Comparison of ENCODE assay signal across 9 cellular contexts in genomic region chrX:47135650-47136049, GRCh38. TPM values are rescaled to one million over a fixed set of nuclear protein-coding genes. Genes with fewer than 3 reads are reported as not detected.
DNase-seq lines count a peak whose midpoint lies in the region; ATAC-seq and TF ChIP-seq lines count a peak whose summit lies in the region.
"Not testable (repeated sequence)": the region's sequence is repeated elsewhere in the genome, so short reads cannot be mapped to it uniquely, and the experiment has no call there.
"Had no signal": no experiment of that assay in that cellular context is flagged by ENCODE, and none has a peak within 500 bp of the region (broad histone marks: within the 10 kb centered on the region; RNA-seq: fewer than 3 reads in every experiment).

No MANE protein-coding gene starts in this region.

- H3K27ac Mint-ChIP-seq in HFFc6, result not testable (repeated sequence)

- DNase-seq in Caki2 (ENCODE audit: low read depth) (peak; percentile 36), HFFc6 (peak; percentile 25), NCI-H226 (peak; percentile 6), adrenal gland (peak; percentile 51 to 75 (median 70)), epithelial cell of esophagus (ENCODE audit: low read depth) (peak; percentile 45), mucosa of descending colon (peak in 1 of 3 donors; percentile 20), stomach (peak; percentile 32)
- not testable (repeated sequence) for DNase-seq in left ventricle myocardium inferior

- not testable (repeated sequence) for H3K36me3 ChIP-seq in adrenal gland (replicated peaks in 1 of 2); left ventricle myocardium inferior; mucosa of descending colon (ENCODE audit: low read depth)
- H3K36me3 ChIP-seq in stomach, result peaks cover 0 to 11% (median 4%) of the 10 kb centered on the region in 4 donors

- H3K36me3 Mint-ChIP-seq in HFFc6 (ENCODE audit: low read depth), result not testable (repeated sequence)

- not testable (repeated sequence) for H3K4me1 Mint-ChIP-seq in HFFc6 (ENCODE audit: low read depth)

- not testable (repeated sequence) for H3K4me3 ChIP-seq in adrenal gland; epithelial cell of esophagus (ENCODE audit: low read length); left ventricle myocardium inferior; mucosa of descending colon; stomach

- H3K4me3 Mint-ChIP-seq in HFFc6, result not testable (repeated sequence)

- intact Hi-C loops in adrenal gland (cut with DNase I); left ventricle myocardium inferior (cut with micrococcal nuclease); mucosa of descending colon (cut with DNase I, micrococcal nuclease); stomach (cut with DNase I; ENCODE audit: low total_unique reads): not testable (repeated sequence)

- 51 to 80% (median 54%) methylated on average over 1 to 5 of the region's 5 CpGs for WGBS in adrenal gland, 4 donors
- 48 to 72% (median 56%) methylated on average over 5 of the region's 5 CpGs for WGBS in stomach, 5 donors

- in situ Hi-C loops in Caki2 (cut with HindIII; ENCODE audit: low pct_unique_long_range_greater_than_20kb, low sequenced_read_pairs), result not testable (repeated sequence)

- not testable (repeated sequence) for H3K9me3 ChIP-seq in adrenal gland (replicated peaks in 1 of 3); left ventricle myocardium inferior (replicated peaks); mucosa of descending colon; stomach

- TF ChIP-seq CTCF in HFFc6 (IDR thresholded peaks at IDR 0.05); adrenal gland (IDR thresholded peaks at IDR 0.05); epithelial cell of esophagus (IDR thresholded peaks at IDR 0.05; ENCODE audit: insufficient read depth, low read depth, low read length, missing control alignments); left ventricle myocardium inferior (IDR thresholded peaks at IDR 0.05; ENCODE audit: borderline replicate concordance); mucosa of descending colon (IDR thresholded peaks at IDR 0.05); stomach (IDR thresholded peaks at IDR 0.05): not testable (repeated sequence)

- TF ChIP-seq POLR2A in adrenal gland (IDR thresholded peaks at IDR 0.05); stomach (IDR thresholded peaks at IDR 0.05): not testable (repeated sequence)

- ATAC-seq in mucosa of descending colon, result peak; percentile 71

- H3K4me1 ChIP-seq in adrenal gland (replicated peaks in 1 of 2), result peaks cover 6 to 10% of the 10 kb centered on the region in 2 donors
- H3K4me1 ChIP-seq in left ventricle myocardium inferior; mucosa of descending colon (ENCODE audit: low read depth); stomach: not testable (repeated sequence)

- TF ChIP-seq EP300 in stomach (IDR thresholded peaks at IDR 0.05), result not testable (repeated sequence)

- H3K27me3 Mint-ChIP-seq in HFFc6 (ENCODE audit: insufficient read depth), result not testable (repeated sequence)

- not testable (repeated sequence) for H3K27me3 ChIP-seq in adrenal gland; left ventricle myocardium inferior (ENCODE audit: low read depth); stomach

- H3K27ac ChIP-seq in adrenal gland (peak overlapping the region in 2 of 5 donors; percentile 16 to 34), left ventricle myocardium inferior (replicated peaks) (peak overlapping the region; percentile 5)
- not testable (repeated sequence) for H3K27ac ChIP-seq in stomach

- H3K9me3 Mint-ChIP-seq in HFFc6, result not testable (repeated sequence)

RNA-seq across cellular contexts. Expression of gene NDUFB11, which starts 8.9 kb away (rescaled TPM):
- 92.9 and 154 TPM in 2 replicates for total RNA-seq in Caki2 (2014; rRNA removed; shearing (Covaris generic); ENCODE audit: low replicate concordance)
- total RNA-seq in HFFc6 (2021; fragmentation: NEBNext Ultra II Directional; extraction: Animal tissue kit (Norgen Biotek cat#: 25700)), result 10 to 100 TPM; 80.0 to 88.8 (median 84.4) TPM
- total RNA-seq in adrenal gland (100 to 1,000 TPM in 7 of 8 donors, 10 to 100 TPM in 1; 77.0 to 159 (median 153) TPM), left ventricle myocardium inferior (171 TPM), mucosa of descending colon (10 to 100 TPM; 57.6 to 72.2 (median 71.6) TPM), stomach (100 to 1,000 TPM in 3 of 5 donors, 10 to 100 TPM in 2; 45.3 to 408 (median 196) TPM)
- polyA plus RNA-seq in adrenal gland (100 to 1,000 TPM in 1 of 3 donors, 10 to 100 TPM in 2; 49.6 to 110 (median 70.0) TPM), stomach (10 to 100 TPM; 86.0 to 97.7 (median 90.8) TPM)

RNA-seq across cellular contexts. Expression of gene RBM10, which starts 9.4 kb away (rescaled TPM):
- total RNA-seq in Caki2 (2014; rRNA removed; shearing (Covaris generic); ENCODE audit: low replicate concordance), result 27.4 and 38.0 TPM in 2 replicates
- 10 to 100 TPM; 38.8 to 44.3 (median 41.7) TPM for total RNA-seq in HFFc6 (2021; fragmentation: NEBNext Ultra II Directional; extraction: Animal tissue kit (Norgen Biotek cat#: 25700))
- total RNA-seq in adrenal gland (10 to 100 TPM; 27.7 to 54.8 (median 36.3) TPM), left ventricle myocardium inferior (27.8 TPM), mucosa of descending colon (10 to 100 TPM; 35.2 to 40.2 (median 37.7) TPM), stomach (10 to 100 TPM in 4 of 5 donors, 1 to 10 TPM in 1; 1.8 to 51.3 (median 26.8) TPM)
- polyA plus RNA-seq in adrenal gland (10 to 100 TPM; 35.2 to 75.9 (median 47.8) TPM), stomach (10 to 100 TPM; 21.2 to 28.4 (median 22.9) TPM)

RNA-seq across cellular contexts. Expression of gene RGN, which starts 57.4 kb away (rescaled TPM):
- total RNA-seq in Caki2 (2014; rRNA removed; shearing (Covaris generic); ENCODE audit: low replicate concordance), result not detected in 2 replicates
- 1 to 10 TPM in 2 of 6 experiments, under 1 TPM in 4; 0.46 to 2.5 (median 0.67) TPM for total RNA-seq in HFFc6 (2021; fragmentation: NEBNext Ultra II Directional; extraction: Animal tissue kit (Norgen Biotek cat#: 25700))
- total RNA-seq in adrenal gland (100 to 1,000 TPM; 149 to 362 (median 271) TPM), left ventricle myocardium inferior (18.8 TPM), mucosa of descending colon (1 to 10 TPM in 1 of 3 donors, under 1 TPM in 2; 0.58 to 5.5 (median 0.67) TPM), stomach (10 to 100 TPM in 1 of 5 donors, 1 to 10 TPM in 3, not detected in 1; 1.3 to 15.1 (median 2.9) TPM)
- polyA plus RNA-seq in adrenal gland (100 to 1,000 TPM; 188 to 487 (median 273) TPM), stomach (10 to 100 TPM in 2 of 3 donors, 1 to 10 TPM in 1; 6.8 to 12.5 (median 11.0) TPM)
- total RNA-seq: natural killer cell had no signal

RNA-seq across cellular contexts. Expression of gene UBA1, which starts 58.0 kb away (rescaled TPM):
- 67.5 and 88.3 TPM in 2 replicates for total RNA-seq in Caki2 (2014; rRNA removed; shearing (Covaris generic); ENCODE audit: low replicate concordance)
- total RNA-seq in HFFc6 (2021; fragmentation: NEBNext Ultra II Directional; extraction: Animal tissue kit (Norgen Biotek cat#: 25700)), result 100 to 1,000 TPM; 268 to 291 (median 282) TPM
- total RNA-seq in adrenal gland (100 to 1,000 TPM; 167 to 356 (median 260) TPM), left ventricle myocardium inferior (99.8 TPM), mucosa of descending colon (100 to 1,000 TPM; 160 to 198 (median 172) TPM), stomach (100 to 1,000 TPM in 3 of 5 donors, 10 to 100 TPM in 2; 66.8 to 278 (median 115) TPM)
- polyA plus RNA-seq in adrenal gland (100 to 1,000 TPM; 160 to 214 (median 202) TPM), stomach (10 to 100 TPM; 59.3 to 81.4 (median 63.4) TPM)
